Comparison of ENCODE assay signal across 1 cellular context in the genomic region with DNA sequence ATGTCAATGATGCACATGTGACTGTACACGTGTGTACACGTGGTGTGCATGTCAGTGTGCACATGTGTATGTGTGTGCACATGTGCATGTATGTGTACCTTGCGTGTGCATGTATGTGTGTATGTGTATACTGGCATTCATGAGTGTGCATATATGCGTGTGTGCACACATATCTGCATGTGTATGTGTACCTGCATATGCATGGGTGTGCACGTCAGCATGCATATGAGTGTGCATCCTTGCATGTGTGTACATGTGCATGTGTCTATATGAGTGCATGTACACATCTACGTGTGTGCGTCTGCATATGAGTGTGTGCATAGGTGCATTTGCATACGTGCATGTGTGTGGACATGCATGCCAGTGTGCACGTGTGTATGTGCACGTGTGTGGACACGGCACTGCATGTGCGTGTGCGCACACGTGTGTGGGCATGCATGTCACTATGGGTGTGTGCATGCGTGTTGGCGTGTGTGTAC.
A peak's percentile ranks its signal among the peaks of the same experiment; 100 is the strongest.
TF ChIP-seq lines count a peak whose summit lies in the region.

No MANE protein-coding gene starts in this region.

TF ChIP-seq in K562, 482 proteins besides CTCF, POLR2A, EP300 and RAD21 (continued from another document and continues in another):
- TF ChIP-seq RBM39 (optimal IDR thresholded peaks at IDR 0.05; ENCODE audit: low read depth, low read length): no peak
- TF ChIP-seq, protein P1, sequence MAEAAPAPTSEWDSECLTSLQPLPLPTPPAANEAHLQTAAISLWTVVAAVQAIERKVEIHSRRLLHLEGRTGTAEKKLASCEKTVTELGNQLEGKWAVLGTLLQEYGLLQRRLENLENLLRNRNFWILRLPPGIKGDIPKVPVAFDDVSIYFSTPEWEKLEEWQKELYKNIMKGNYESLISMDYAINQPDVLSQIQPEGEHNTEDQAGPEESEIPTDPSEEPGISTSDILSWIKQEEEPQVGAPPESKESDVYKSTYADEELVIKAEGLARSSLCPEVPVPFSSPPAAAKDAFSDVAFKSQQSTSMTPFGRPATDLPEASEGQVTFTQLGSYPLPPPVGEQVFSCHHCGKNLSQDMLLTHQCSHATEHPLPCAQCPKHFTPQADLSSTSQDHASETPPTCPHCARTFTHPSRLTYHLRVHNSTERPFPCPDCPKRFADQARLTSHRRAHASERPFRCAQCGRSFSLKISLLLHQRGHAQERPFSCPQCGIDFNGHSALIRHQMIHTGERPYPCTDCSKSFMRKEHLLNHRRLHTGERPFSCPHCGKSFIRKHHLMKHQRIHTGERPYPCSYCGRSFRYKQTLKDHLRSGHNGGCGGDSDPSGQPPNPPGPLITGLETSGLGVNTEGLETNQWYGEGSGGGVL (CRISPR knock-in tag; IDR thresholded peaks at IDR 0.05): no peak
- no peak for TF ChIP-seq EWSR1 (IDR thresholded peaks at IDR 0.05; ENCODE audit: borderline replicate concordance, low read depth, partially characterized antibody)
- no peak for TF ChIP-seq HLTF (IDR thresholded peaks at IDR 0.05)
- TF ChIP-seq MEF2A (IDR thresholded peaks at IDR 0.05; ENCODE audit: control insufficient read depth, low read depth, low read length): no peak
- 0 out of 4 replicates have a peak, but pooled peaks of 1 of the 2 experiments have one; percentile 64 for TF ChIP-seq TRIM24 (IDR thresholded peaks at IDR 0.05)
- TF ChIP-seq STAT5A (IDR thresholded peaks at IDR 0.05; ENCODE audit: borderline replicate concordance, low read length): no peak
- TF ChIP-seq STAT5B (CRISPR knock-in tag; IDR thresholded peaks at IDR 0.05): no peak
- TF ChIP-seq CBFA2T3 (IDR thresholded peaks at IDR 0.05): peak; percentile 6; the same call in 1 of the 2 replicates
- no peak for TF ChIP-seq E2F8 (IDR thresholded peaks at IDR 0.05; ENCODE audit: low read depth, partially characterized antibody)
- no peak for TF ChIP-seq ASH1L (IDR thresholded peaks at IDR 0.05; ENCODE audit: borderline replicate concordance, low read depth, partially characterized antibody)
- TF ChIP-seq DMBX1 (CRISPR knock-in tag; IDR thresholded peaks at IDR 0.05; ENCODE audit: borderline replicate concordance): no peak
- TF ChIP-seq ZNF311 (CRISPR knock-in tag; IDR thresholded peaks at IDR 0.05): no peak
- TF ChIP-seq, protein P2, sequence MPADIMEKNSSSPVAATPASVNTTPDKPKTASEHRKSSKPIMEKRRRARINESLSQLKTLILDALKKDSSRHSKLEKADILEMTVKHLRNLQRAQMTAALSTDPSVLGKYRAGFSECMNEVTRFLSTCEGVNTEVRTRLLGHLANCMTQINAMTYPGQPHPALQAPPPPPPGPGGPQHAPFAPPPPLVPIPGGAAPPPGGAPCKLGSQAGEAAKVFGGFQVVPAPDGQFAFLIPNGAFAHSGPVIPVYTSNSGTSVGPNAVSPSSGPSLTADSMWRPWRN (IDR thresholded peaks at IDR 0.05; ENCODE audit: low read depth): no peak
- no peak for TF ChIP-seq GTF2B (IDR thresholded peaks at IDR 0.05; ENCODE audit: extremely low read depth, insufficient read length)
- no peak; the same call in 1 of the 2 replicates for TF ChIP-seq NCOR1 (IDR thresholded peaks at IDR 0.05)
- no peak for TF ChIP-seq L3MBTL2 (IDR thresholded peaks at IDR 0.05)
- no peak for TF ChIP-seq POLR3A (IDR thresholded peaks at IDR 0.05; ENCODE audit: borderline replicate concordance, extremely low read depth, insufficient read depth, insufficient read length)
- TF ChIP-seq ZNF384 (IDR thresholded peaks at IDR 0.05; ENCODE audit: low read depth, low read length): no peak
- TF ChIP-seq, protein P3, sequence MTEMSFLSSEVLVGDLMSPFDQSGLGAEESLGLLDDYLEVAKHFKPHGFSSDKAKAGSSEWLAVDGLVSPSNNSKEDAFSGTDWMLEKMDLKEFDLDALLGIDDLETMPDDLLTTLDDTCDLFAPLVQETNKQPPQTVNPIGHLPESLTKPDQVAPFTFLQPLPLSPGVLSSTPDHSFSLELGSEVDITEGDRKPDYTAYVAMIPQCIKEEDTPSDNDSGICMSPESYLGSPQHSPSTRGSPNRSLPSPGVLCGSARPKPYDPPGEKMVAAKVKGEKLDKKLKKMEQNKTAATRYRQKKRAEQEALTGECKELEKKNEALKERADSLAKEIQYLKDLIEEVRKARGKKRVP (CRISPR knock-in tag; IDR thresholded peaks at IDR 0.05): no peak
- no peak for TF ChIP-seq TFE3 (CRISPR knock-in tag; IDR thresholded peaks at IDR 0.05)
- TF ChIP-seq SOX6 (IDR thresholded peaks at IDR 0.05): no peak
- no peak for TF ChIP-seq CLOCK (CRISPR knock-in tag; IDR thresholded peaks at IDR 0.05; ENCODE audit: borderline replicate concordance)
- no peak; the same call in 1 of the 2 replicates for TF ChIP-seq PBX2 (CRISPR knock-in tag; IDR thresholded peaks at IDR 0.05; ENCODE audit: low read depth)
- no peak for TF ChIP-seq PBX2 (tag; conservative IDR thresholded peaks at IDR 0.05; ENCODE audit: low read depth)
- TF ChIP-seq MTA1 (IDR thresholded peaks at IDR 0.05; ENCODE audit: borderline replicate concordance): no peak
- no peak for TF ChIP-seq IFI16 (CRISPR knock-in tag; IDR thresholded peaks at IDR 0.05)
- TF ChIP-seq, protein P4, sequence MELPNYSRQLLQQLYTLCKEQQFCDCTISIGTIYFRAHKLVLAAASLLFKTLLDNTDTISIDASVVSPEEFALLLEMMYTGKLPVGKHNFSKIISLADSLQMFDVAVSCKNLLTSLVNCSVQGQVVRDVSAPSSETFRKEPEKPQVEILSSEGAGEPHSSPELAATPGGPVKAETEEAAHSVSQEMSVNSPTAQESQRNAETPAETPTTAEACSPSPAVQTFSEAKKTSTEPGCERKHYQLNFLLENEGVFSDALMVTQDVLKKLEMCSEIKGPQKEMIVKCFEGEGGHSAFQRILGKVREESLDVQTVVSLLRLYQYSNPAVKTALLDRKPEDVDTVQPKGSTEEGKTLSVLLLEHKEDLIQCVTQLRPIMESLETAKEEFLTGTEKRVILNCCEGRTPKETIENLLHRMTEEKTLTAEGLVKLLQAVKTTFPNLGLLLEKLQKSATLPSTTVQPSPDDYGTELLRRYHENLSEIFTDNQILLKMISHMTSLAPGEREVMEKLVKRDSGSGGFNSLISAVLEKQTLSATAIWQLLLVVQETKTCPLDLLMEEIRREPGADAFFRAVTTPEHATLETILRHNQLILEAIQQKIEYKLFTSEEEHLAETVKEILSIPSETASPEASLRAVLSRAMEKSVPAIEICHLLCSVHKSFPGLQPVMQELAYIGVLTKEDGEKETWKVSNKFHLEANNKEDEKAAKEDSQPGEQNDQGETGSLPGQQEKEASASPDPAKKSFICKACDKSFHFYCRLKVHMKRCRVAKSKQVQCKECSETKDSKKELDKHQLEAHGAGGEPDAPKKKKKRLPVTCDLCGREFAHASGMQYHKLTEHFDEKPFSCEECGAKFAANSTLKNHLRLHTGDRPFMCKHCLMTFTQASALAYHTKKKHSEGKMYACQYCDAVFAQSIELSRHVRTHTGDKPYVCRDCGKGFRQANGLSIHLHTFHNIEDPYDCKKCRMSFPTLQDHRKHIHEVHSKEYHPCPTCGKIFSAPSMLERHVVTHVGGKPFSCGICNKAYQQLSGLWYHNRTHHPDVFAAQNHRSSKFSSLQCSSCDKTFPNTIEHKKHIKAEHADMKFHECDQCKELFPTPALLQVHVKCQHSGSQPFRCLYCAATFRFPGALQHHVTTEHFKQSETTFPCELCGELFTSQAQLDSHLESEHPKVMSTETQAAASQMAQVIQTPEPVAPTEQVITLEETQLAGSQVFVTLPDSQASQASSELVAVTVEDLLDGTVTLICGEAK (IDR thresholded peaks at IDR 0.05): no peak
- TF ChIP-seq, protein P4 (CRISPR knock-in tag; IDR thresholded peaks at IDR 0.05): no peak
- TF ChIP-seq DACH1 (IDR thresholded peaks at IDR 0.05; ENCODE audit: partially characterized antibody): no peak
